Comparison of ENCODE assay signal across 26 cellular contexts in genomic region chr12:100381379-100381778, GRCh38. TPM values are rescaled to one million over a fixed set of nuclear protein-coding genes. Genes with fewer than 3 reads are reported as not detected.
DNase-seq lines count a peak whose midpoint lies in the region; ATAC-seq, FAIRE-seq and TF ChIP-seq lines count a peak whose summit lies in the region.
"Had no signal": no experiment of that assay in that cellular context is flagged by ENCODE, and none has a peak within 500 bp of the region (broad histone marks: within the 10 kb centered on the region; RNA-seq: fewer than 3 reads in every experiment).

No MANE protein-coding gene starts in this region.

- in situ Hi-C loops in GM12878 (cut with MboI): no loop called here

- RAD21 ChIA-PET in GM12878 (lab: Charles Lee; ENCODE audit: unreplicated experiment): no interaction called here

- FAIRE-seq in GM12878 (lab: Jason Lieb, UNC): no peak
- FAIRE-seq: A204.1, GM12892 had no signal

- no peaks in the 10 kb centered on the region for H4K20me1 ChIP-seq in GM12878 (ENCODE audit: control insufficient read depth, insufficient read depth)

- 0% methylated on average over 2 of the region's 2 CpGs for WGBS in GM12878 (ENCODE audit: insufficient coverage, insufficient replicate concordance, low lambda C conversion rate, missing lambda C conversion rate)
- WGBS in spleen, 5 donors: 65 to 84% (median 69%) methylated on average over 2 of the region's 2 CpGs

- no peak overlapping the region for H3K4me2 ChIP-seq in GM12878 (ENCODE audit: control insufficient read depth, insufficient read depth)
- H3K4me2 ChIP-seq: KMS-11 had no signal

- H3K36me3 ChIP-seq in HEK293 (ENCODE audit: control insufficient read depth in 2 of 2, insufficient read depth in 1 of 2, low read length in 2 of 2) (no peaks in the 10 kb centered on the region), GM12878 (ENCODE audit: control insufficient read depth in 2 of 2, insufficient read depth in 2 of 2, low read length in 1 of 2) (no peaks in the 10 kb centered on the region), spleen (no peaks in the 10 kb centered on the region)
- H3K36me3 ChIP-seq: BE2C, HAP-1 had no signal

- no peaks in the 10 kb centered on the region for H3K79me2 ChIP-seq in GM12878 (ENCODE audit: control insufficient read depth, insufficient read depth, low read length)

- no peak overlapping the region for H2AFZ ChIP-seq in GM12878 (ENCODE audit: control insufficient read depth, low read depth, low read length)
- H2AFZ ChIP-seq: GM23248 had no signal

- BruUV-seq in GM12878 (replicated peaks; lab: Mats Ljungman, UMichigan): no TSS peak

- ATAC-seq in GM18868 (IDR thresholded peaks at IDR 0.05; ENCODE audit: unreplicated experiment) (peak; percentile 70), GM12878 (peak; percentile 51; the same call in 2 of the 3 replicates), HG03378 (IDR thresholded peaks at IDR 0.05; ENCODE audit: unreplicated experiment) (no peak)

- POLR2A ChIA-PET in HEK293 (lab: Yijun Ruan, JAX): no interaction called here
- POLR2A ChIA-PET in GM12878 (lab: Charles Lee): no interaction called here
- POLR2A ChIA-PET in HEK293T (lab: Yijun Ruan, JAX): no interaction called here

- no peaks in the 10 kb centered on the region for H3K27me3 ChIP-seq in GM12878 (replicated peaks in 1 of 2; ENCODE audit: control insufficient read depth in 2 of 2, insufficient read depth in 2 of 2, low read length in 1 of 2)
- no peaks in the 10 kb centered on the region for H3K27me3 ChIP-seq in spleen (replicated peaks in 1 of 7)
- H3K27me3 ChIP-seq: BE2C had no signal

- CTCF ChIA-PET in HEK293 (lab: Yijun Ruan, JAX) (interaction anchor here (1.1 kb wide), 1 partner anchor 33 kb away, joined by 3 read pairs; no protein-coding TSS in a partner anchor), GM12878 (lab: Yijun Ruan, JAX) (no interaction called here), HEK293T (lab: Yijun Ruan, JAX) (no interaction called here)

- no peak overlapping the region for H3K27ac ChIP-seq in HEK293 (ENCODE audit: extremely low read depth, low read depth, low read length)
- no peak overlapping the region for H3K27ac ChIP-seq in GM12878 (ENCODE audit: control insufficient read depth, insufficient read depth)
- no peak overlapping the region for H3K27ac ChIP-seq in spleen
- H3K27ac ChIP-seq: GM23248, KMS-11 had no signal

- no peak for TF ChIP-seq RAD21 in GM12878 (IDR thresholded peaks at IDR 0.05; ENCODE audit: insufficient read depth, low read depth, low read length)

- intact Hi-C loops in GM12878 (cut with micrococcal nuclease; ENCODE audit: unreplicated experiment) (no loop called here), spleen (cut with DNase I; ENCODE audit: low total_unique reads) (no loop called here)

- TF ChIP-seq CTCF in HEK293 (tag by site-specific recombination; IDR thresholded peaks at IDR 0.05): no peak
- no peak for TF ChIP-seq CTCF in GM12878 (IDR thresholded peaks at IDR 0.05 in 2 of 3, conservative IDR thresholded peaks at IDR 0.05 in 1 of 3; ENCODE audit: control insufficient read depth in 2 of 3, extremely low read depth in 1 of 3, insufficient read depth in 1 of 3, low read depth in 3 of 3, low read length in 3 of 3)
- no peak for TF ChIP-seq CTCF in spleen (IDR thresholded peaks at IDR 0.05 in 8 of 11, conservative IDR thresholded peaks at IDR 0.05 in 3 of 11)

- DNase-seq in GM12878 (ENCODE audit: low read depth, low spot score) (no peak), kidney tubule cell (ENCODE audit: low spot score) (no peak), spleen (no peak), HEK293T (ENCODE audit: extremely low spot score) (no peak)
- DNase-seq: ACHN; BE2C; C1 segment of cervical spinal cord; CD4-positive, CD25-positive, alpha-beta regulatory T cell; CD8-positive, alpha-beta memory T cell; COR-L47; DMS 273 treated with DMSO at 0.1 percent for 48 hours; DMS53; DND-41; EL; GM23248; HFFc6 had no signal

- no peak for TF ChIP-seq POLR2A in GM12878 (IDR thresholded peaks at IDR 0.05; ENCODE audit: low read depth, low read length)
- TF ChIP-seq POLR2A in spleen (IDR thresholded peaks at IDR 0.05): no peak

- H3K9ac ChIP-seq in GM12878 (ENCODE audit: control insufficient read depth, insufficient read depth, low read length): no peak overlapping the region
- H3K9ac ChIP-seq: GM23248, KMS-11 had no signal

- no peak for TF ChIP-seq EP300 in GM12878 (IDR thresholded peaks at IDR 0.05; ENCODE audit: borderline replicate concordance in 1 of 2, control insufficient read depth in 1 of 2, low read depth in 2 of 2, low read length in 2 of 2)

- H3K4me3 ChIP-seq in HEK293 (ENCODE audit: low read depth, low read length) (no peak overlapping the region), GM12878 (no peak overlapping the region), spleen (no peak overlapping the region)
- H3K4me3 ChIP-seq: GM23248, HAP-1 had no signal

- SMC1A ChIA-PET in GM12878 (lab: Charles Lee; ENCODE audit: uncharacterized antibody, unreplicated experiment): interaction anchor here (1.1 kb wide), 1 partner anchor 34 kb away, joined by 4 read pairs; no protein-coding TSS in a partner anchor

- H3K9me3 ChIP-seq in HEK293 (ENCODE audit: control insufficient read depth, insufficient read depth, low read depth, low read length): no peaks in the 10 kb centered on the region
- no peaks in the 10 kb centered on the region for H3K9me3 ChIP-seq in GM12878 (replicated peaks; ENCODE audit: control insufficient read depth, insufficient read depth, low read length)
- no peaks in the 10 kb centered on the region for H3K9me3 ChIP-seq in spleen
- H3K9me3 ChIP-seq: BE2C, HAP-1 had no signal

- no peaks in the 10 kb centered on the region for H3K4me1 ChIP-seq in HEK293 (ENCODE audit: control insufficient read depth, insufficient read depth, low read length)
- H3K4me1 ChIP-seq in GM12878 (ENCODE audit: control insufficient read depth, insufficient read depth, low read length): no peaks in the 10 kb centered on the region
- H3K4me1 ChIP-seq in spleen: no peaks in the 10 kb centered on the region
- H3K4me1 ChIP-seq: BE2C had no signal

TF ChIP-seq in HEK293, 187 proteins besides CTCF, POLR2A, EP300 and RAD21:
- TF ChIP-seq ZNF239 (tag by site-specific recombination; IDR thresholded peaks at IDR 0.05): 0 out of 2 replicates have a peak, but pooled peaks have one; percentile 61
- TF ChIP-seq ZNF621 (tag by site-specific recombination; IDR thresholded peaks at IDR 0.05): no peak

TF ChIP-seq in GM12878, 131 proteins besides CTCF, POLR2A, EP300 and RAD21:
- TF ChIP-seq SPI1 (IDR thresholded peaks at IDR 0.05; ENCODE audit: borderline replicate concordance, insufficient read depth, low read depth, low read length) (0 out of 2 replicates have a peak, but pooled peaks have one; percentile 22), DPF2 (IDR thresholded peaks at IDR 0.05) (no peak)

TF ChIP-seq in HEK293T, 16 proteins besides CTCF, POLR2A, EP300 and RAD21:
- no peak for TF ChIP-seq LEF1 (IDR thresholded peaks at IDR 0.05; ENCODE audit: borderline replicate concordance)
- TF ChIP-seq ARNT (IDR thresholded peaks at IDR 0.05): no peak
- no peak for TF ChIP-seq FOXM1 (IDR thresholded peaks at IDR 0.05; ENCODE audit: borderline replicate concordance)
- no peak for TF ChIP-seq HDGF (IDR thresholded peaks at IDR 0.05; ENCODE audit: borderline replicate concordance)
- no peak for TF ChIP-seq FOXK2 (IDR thresholded peaks at IDR 0.05)
- TF ChIP-seq TARDBP (IDR thresholded peaks at IDR 0.05): no peak
- no peak for TF ChIP-seq NFRKB (IDR thresholded peaks at IDR 0.05)
- TF ChIP-seq SUZ12 (IDR thresholded peaks at IDR 0.05): no peak
- no peak for TF ChIP-seq SP1 (IDR thresholded peaks at IDR 0.05)
- TF ChIP-seq ELF4 (IDR thresholded peaks at IDR 0.05): no peak
- no peak for TF ChIP-seq ZNF384 (IDR thresholded peaks at IDR 0.05)
- TF ChIP-seq CTBP1 (IDR thresholded peaks at IDR 0.05; ENCODE audit: borderline replicate concordance): no peak
- no peak for TF ChIP-seq L3MBTL2 (conservative IDR thresholded peaks at IDR 0.05)
- TF ChIP-seq BHLHE40 (IDR thresholded peaks at IDR 0.05; ENCODE audit: borderline replicate concordance): no peak
- TF ChIP-seq FOXA1 (IDR thresholded peaks at IDR 0.05): no peak

RNA-seq across cellular contexts. Expression of gene SLC17A8, which starts 24.5 kb away (rescaled TPM):
- total RNA-seq in GM12878 (2013; cell fraction: nucleolus; rRNA removed): not detected in 2 replicates
- total RNA-seq in GM12878 (2014; rRNA removed): not detected in 2 replicates
- not detected in 2 replicates for total RNA-seq in GM12878 (2014; rRNA removed; fragmentation: Illumina TruSeq; extraction: Trizol)
- total RNA-seq in GM12878 (2021): not detected in 2 replicates
- polyA plus RNA-seq in GM12878 (2011; ENCODE audit: low read depth): not detected
- 0.18 TPM in 1 of 2 replicates, not detected in the other for polyA plus RNA-seq in GM12878 (2011; rRNA removed)
- polyA plus RNA-seq in GM12878 (2011; cell fraction: cytosol; rRNA removed): not detected in 2 replicates
- 0.31 TPM in 1 of 2 replicates, not detected in the other for polyA plus RNA-seq in GM12878 (2011; cell fraction: nucleus; rRNA removed)
- polyA plus RNA-seq in GM12878 (2012): not detected in 2 replicates
- polyA plus RNA-seq in GM12878 (2014; fragmentation: Illumina TruSeq; extraction: Trizol): not detected in 2 replicates
- polyA plus RNA-seq in GM12878 (2014; fragmentation: Nextera tagmentation; extraction: Ambion mirVana): not detected
- polyA plus RNA-seq in GM12878 (2014; rRNA removed): not detected in 2 replicates
- not detected for polyA plus RNA-seq in GM12878 (2016; fragmentation: Nextera tagmentation; extraction: Ambion mirVana)
- not detected in 2 replicates for polyA minus RNA-seq in GM12878 (2011; rRNA and poly(A)+ RNA removed)
- not detected in 2 replicates for polyA minus RNA-seq in GM12878 (2011; cell fraction: cytosol; rRNA and poly(A)+ RNA removed)
- polyA minus RNA-seq in GM12878 (2011; cell fraction: nucleus; rRNA and poly(A)+ RNA removed): not detected in 2 replicates
- under 1 TPM in 1 of 7 donors, not detected in 6; 0.34 TPM for total RNA-seq in spleen
- under 1 TPM in 1 of 3 donors, not detected in 2; 0.02 TPM for polyA plus RNA-seq in spleen
- total RNA-seq: CD4-positive, CD25-positive, alpha-beta regulatory T cell; CD8-positive, alpha-beta memory T cell; G401; GM23248; H4; HFFc6; HT-29 had no signal
- polyA plus RNA-seq: CD4-positive, CD25-positive, alpha-beta regulatory T cell; CD8-positive, alpha-beta memory T cell; GM23248 had no signal
